ENCODE assay signal across 26 cellular contexts in the genomic region with DNA sequence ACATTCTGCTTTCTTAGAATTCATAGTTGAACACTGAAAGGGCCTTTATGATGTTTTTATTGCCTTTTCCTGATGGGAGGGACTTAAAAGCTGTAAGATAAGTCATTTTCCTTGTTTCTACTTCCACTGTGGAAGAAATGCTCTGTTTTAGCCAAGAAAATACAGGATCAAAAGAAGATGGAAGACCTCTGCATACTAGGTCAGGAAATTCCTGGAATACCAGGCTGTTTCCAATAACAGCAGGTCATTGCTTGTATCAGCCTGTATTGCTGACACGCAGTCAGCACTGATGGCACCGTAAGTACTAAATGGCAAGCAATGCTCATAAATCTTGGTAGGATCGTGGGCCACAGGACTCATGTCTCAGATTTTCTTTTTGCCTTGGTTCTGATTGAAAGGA.
A peak's percentile ranks its signal among the peaks of the same experiment; 100 is the strongest.
DNase-seq lines count a peak whose midpoint lies in the region; ATAC-seq, FAIRE-seq and TF ChIP-seq lines count a peak whose summit lies in the region.
"Had no signal": no experiment of that assay in that cellular context is flagged by ENCODE, and none has a peak within 500 bp of the region (broad histone marks: within the 10 kb centered on the region; RNA-seq: fewer than 3 reads in every experiment).

No MANE protein-coding gene starts in this region.

- FAIRE-seq in H54 (lab: Jason Lieb, UNC) = peak; percentile 87
- FAIRE-seq: K562, urothelium cell line had no signal

- H3K9me3 Mint-ChIP-seq in nephron = peaks cover 3% of the 10 kb centered on the region
- no peaks in the 10 kb centered on the region for H3K9me3 Mint-ChIP-seq in activated naive CD4-positive, alpha-beta T cell treated with anti-CD3 and anti-CD28 coated beads for 36 hours
- H3K9me3 Mint-ChIP-seq: activated B cell treated with CpG ODN at 0.5 μM for 24 hours; activated naive CD8-positive, alpha-beta T cell treated with anti-CD3 and anti-CD28 coated beads for 36 hours; activated T-cell treated with anti-CD3 and anti-CD28 coated beads, Interleukin-2, amount 50 U/mL, for 72 hours; brain; CD8-positive, alpha-beta memory T cell; stimulated activated naive CD8-positive, alpha-beta T cell treated with anti-CD3 and anti-CD28 coated beads, Interleukin-15, amount 100 ng/mL, for 72 hours had no signal

- H3K9me3 ChIP-seq in transverse colon = no peaks in the 10 kb centered on the region
- H3K9me3 ChIP-seq: sigmoid colon had no signal

- H3K27ac Mint-ChIP-seq in nephron = peak overlapping the region; percentile 40 to 76 (median 70)
- no peak overlapping the region for H3K27ac Mint-ChIP-seq in activated naive CD4-positive, alpha-beta T cell treated with anti-CD3 and anti-CD28 coated beads for 36 hours
- H3K27ac Mint-ChIP-seq: activated B cell treated with CpG ODN at 0.5 μM for 24 hours; activated naive CD8-positive, alpha-beta T cell treated with anti-CD3 and anti-CD28 coated beads for 36 hours; activated T-cell treated with anti-CD3 and anti-CD28 coated beads, Interleukin-2, amount 50 U/mL, for 72 hours; brain; CD8-positive, alpha-beta memory T cell; stimulated activated naive CD8-positive, alpha-beta T cell treated with anti-CD3 and anti-CD28 coated beads, Interleukin-15, amount 100 ng/mL, for 72 hours; T-helper 1 cell treated with Interleukin-12 subunit alpha and Interleukin-12 subunit beta and Interleukin-4 antibody, amounts not matched to agents 30 μg/mL and 1 μg/mL, for 36 hours had no signal

- no peak overlapping the region for H3K4me3 ChIP-seq in fibroblast of the aortic adventitia (ENCODE audit: low read depth, low read length)
- no peak overlapping the region for H3K4me3 ChIP-seq in transverse colon
- H3K4me3 ChIP-seq: GM23248, K562, sigmoid colon had no signal

- 57 to 75% methylated on average over 3 of the region's 3 CpGs for WGBS in transverse colon (ENCODE audit: low coverage in 1 of 2), 2 donors

- 0 out of 3 replicates have a peak, but pooled peaks have one; percentile 35 for ATAC-seq in SK-N-SH treated with all-trans-retinoic acid at 6 μM for 48 hours
- ATAC-seq: activated T-cell treated with anti-CD3 and anti-CD28 coated beads, Interleukin-2, amount 50 U/mL, for 72 hours; K562; left lobe of liver; stimulated activated naive CD8-positive, alpha-beta T cell treated with anti-CD3 and anti-CD28 coated beads, Interleukin-15, amount 100 ng/mL, for 72 hours had no signal

- DNase-seq in H54 (ENCODE audit: insufficient read length, low spot score) (no peak), fibroblast of the aortic adventitia (ENCODE audit: low read depth) (peak; percentile 45), transverse colon (no peak), NOMO-1 treated with dmso at 0.1 percent for 144 hours (lab: John Stamatoyannopoulos, UW; ENCODE audit: unreplicated experiment) (no peak)
- DNase-seq in activated CD4-positive, alpha-beta T cell treated with anti-CD3 and anti-CD28 coated beads for 4 hours = no peak
- DNase-seq in activated naive CD4-positive, alpha-beta T cell treated with anti-CD3 and anti-CD28 coated beads for 36 hours = no peak
- DNase-seq: activated B cell treated with CpG ODN at 0.5 μM for 24 hours; activated naive CD8-positive, alpha-beta T cell treated with anti-CD3 and anti-CD28 coated beads for 36 hours; activated T-cell treated with anti-CD3 and anti-CD28 coated beads, Interleukin-2, amount 50 U/mL, for 72 hours; CD8-positive, alpha-beta memory T cell; effector CD8-positive, alpha-beta T cell; GM23248; NCI-H2029 treated with DMSO at 0.1 percent for 48 hours; NCI-H446; SHP77; sigmoid colon; stimulated activated CD4-positive, alpha-beta T cell treated with anti-CD3 and anti-CD28 coated beads, Interleukin-2, amount 100 ng/mL, for 24 hours; stimulated activated naive CD8-positive, alpha-beta T cell treated with anti-CD3 and anti-CD28 coated beads, Interleukin-15, amount 100 ng/mL, for 72 hours had no signal

- H3K4me1 Mint-ChIP-seq in nephron = peaks cover 8% of the 10 kb centered on the region
- no peaks in the 10 kb centered on the region for H3K4me1 Mint-ChIP-seq in activated naive CD4-positive, alpha-beta T cell treated with anti-CD3 and anti-CD28 coated beads for 36 hours (ENCODE audit: low read depth)
- H3K4me1 Mint-ChIP-seq: activated B cell treated with CpG ODN at 0.5 μM for 24 hours; activated naive CD8-positive, alpha-beta T cell treated with anti-CD3 and anti-CD28 coated beads for 36 hours; CD8-positive, alpha-beta memory T cell; stimulated activated naive CD8-positive, alpha-beta T cell treated with anti-CD3 and anti-CD28 coated beads, Interleukin-15, amount 100 ng/mL, for 72 hours had no signal

- H3K4me1 ChIP-seq in transverse colon = no peaks in the 10 kb centered on the region
- H3K4me1 ChIP-seq: parathyroid adenoma, sigmoid colon had no signal

- no peaks in the 10 kb centered on the region for H3K36me3 ChIP-seq in transverse colon
- H3K36me3 ChIP-seq: sigmoid colon had no signal

- H3K27me3 Mint-ChIP-seq in nephron (ENCODE audit: low read depth) = no peaks in the 10 kb centered on the region
- peaks cover 20% of the 10 kb centered on the region for H3K27me3 Mint-ChIP-seq in activated naive CD4-positive, alpha-beta T cell treated with anti-CD3 and anti-CD28 coated beads for 36 hours (ENCODE audit: low read depth)
- H3K27me3 Mint-ChIP-seq: brain; stimulated activated naive CD8-positive, alpha-beta T cell treated with anti-CD3 and anti-CD28 coated beads, Interleukin-15, amount 100 ng/mL, for 72 hours had no signal

- no peaks in the 10 kb centered on the region for H3K27me3 ChIP-seq in transverse colon
- H3K27me3 ChIP-seq: sigmoid colon had no signal

- no peak overlapping the region for H3K4me3 Mint-ChIP-seq in nephron
- H3K4me3 Mint-ChIP-seq in activated naive CD4-positive, alpha-beta T cell treated with anti-CD3 and anti-CD28 coated beads for 36 hours = no peak overlapping the region
- H3K4me3 Mint-ChIP-seq: activated B cell treated with CpG ODN at 0.5 μM for 24 hours; activated naive CD8-positive, alpha-beta T cell treated with anti-CD3 and anti-CD28 coated beads for 36 hours; activated T-cell treated with anti-CD3 and anti-CD28 coated beads, Interleukin-2, amount 50 U/mL, for 72 hours; brain; CD8-positive, alpha-beta memory T cell; stimulated activated naive CD8-positive, alpha-beta T cell treated with anti-CD3 and anti-CD28 coated beads, Interleukin-15, amount 100 ng/mL, for 72 hours; T-helper 1 cell treated with Interleukin-12 subunit alpha and Interleukin-12 subunit beta and Interleukin-4 antibody, amounts not matched to agents 30 μg/mL and 1 μg/mL, for 36 hours had no signal

- CTCF ChIA-PET in activated naive CD4-positive, alpha-beta T cell treated with anti-CD3 and anti-CD28 coated beads for 36 hours (lab: Charles Lee) = no interaction called here

- no peak for TF ChIP-seq EP300 in transverse colon (IDR thresholded peaks at IDR 0.05; ENCODE audit: low read depth)

- H3K36me3 Mint-ChIP-seq in nephron (ENCODE audit: low read depth) = no peaks in the 10 kb centered on the region
- H3K36me3 Mint-ChIP-seq in activated naive CD4-positive, alpha-beta T cell treated with anti-CD3 and anti-CD28 coated beads for 36 hours (ENCODE audit: low read depth) = no peaks in the 10 kb centered on the region
- H3K36me3 Mint-ChIP-seq: activated naive CD8-positive, alpha-beta T cell treated with anti-CD3 and anti-CD28 coated beads for 36 hours; brain; CD8-positive, alpha-beta memory T cell had no signal

- H3K27ac ChIP-seq in transverse colon = no peak overlapping the region
- H3K27ac ChIP-seq: GM23248, parathyroid adenoma, sigmoid colon had no signal

- TF ChIP-seq POLR2A in H54 (IDR thresholded peaks at IDR 0.05; ENCODE audit: low read depth, low read length) (no peak), transverse colon (IDR thresholded peaks at IDR 0.05) (no peak)

- TF ChIP-seq CTCF in fibroblast of the aortic adventitia (IDR thresholded peaks at IDR 0.05; ENCODE audit: insufficient read depth, low read length) (no peak), nephron (IDR thresholded peaks at IDR 0.05; ENCODE audit: unreplicated experiment in 3 of 3) (no peak), transverse colon (IDR thresholded peaks at IDR 0.05) (no peak)

- intact Hi-C loops in activated naive CD4-positive, alpha-beta T cell treated with anti-CD3 and anti-CD28 coated beads for 36 hours (cut with micrococcal nuclease) = no loop called here
- intact Hi-C loops in transverse colon (cut with DNase I; ENCODE audit: low total_unique reads) = no loop called here

- in situ Hi-C loops in transverse colon (cut with MboI; ENCODE audit: low pct_ligation_motif_present in 1 of 4, low pct_unique_long_range_greater_than_20kb in 1 of 4, low sequenced_read_pairs in 3 of 4) = no loop called here

TF ChIP-seq in SK-N-SH treated with all-trans-retinoic acid at 6 μM for 48 hours, 23 proteins besides CTCF, POLR2A, EP300 and RAD21:
- TF ChIP-seq GLIS3 (CRISPR knock-in tag; IDR thresholded peaks at IDR 0.05) (no peak), PPARA (CRISPR knock-in tag; IDR thresholded peaks at IDR 0.05; ENCODE audit: borderline replicate concordance) (no peak), ZNF8 (CRISPR knock-in tag; IDR thresholded peaks at IDR 0.05) (no peak), TOX (CRISPR knock-in tag; IDR thresholded peaks at IDR 0.05; ENCODE audit: borderline replicate concordance) (no peak), ARNTL (CRISPR knock-in tag; IDR thresholded peaks at IDR 0.05; ENCODE audit: borderline replicate concordance, low read depth) (no peak), ISL1 (CRISPR knock-in tag; IDR thresholded peaks at IDR 0.05) (no peak; the same call in none of the 2 replicates), ZNF70 (CRISPR knock-in tag; IDR thresholded peaks at IDR 0.05) (no peak), CSDC2 (CRISPR knock-in tag; IDR thresholded peaks at IDR 0.05) (no peak)
